ENCODE assay signal across 8 cellular contexts in genomic region chr11:121416909-121417567, GRCh38. TPM values are rescaled to one million over a fixed set of nuclear protein-coding genes. Genes with fewer than 3 reads are reported as not detected.
DNase-seq lines count a peak whose midpoint lies in the region; FAIRE-seq and TF ChIP-seq lines count a peak whose summit lies in the region.

No MANE protein-coding gene starts in this region.

- H3K27ac Mint-ChIP-seq in Calu3 (ENCODE audit: unreplicated experiment), result no peak overlapping the region
- H3K27ac Mint-ChIP-seq in activated T-cell treated with anti-CD3 and anti-CD28 coated beads, Interleukin-2, amount 50 U/mL, for 24 hours, result peak overlapping the region; percentile 76

- intact Hi-C loops in Calu3 (cut with micrococcal nuclease; ENCODE audit: unreplicated experiment), result no loop called here

- no peaks in the 10 kb centered on the region for H3K27me3 Mint-ChIP-seq in Calu3 (ENCODE audit: unreplicated experiment)
- no peaks in the 10 kb centered on the region for H3K27me3 Mint-ChIP-seq in activated T-cell treated with anti-CD3 and anti-CD28 coated beads, Interleukin-2, amount 50 U/mL, for 24 hours

- CTCF ChIA-PET in Calu3 (lab: Charles Lee), result interaction anchor here (0.6 kb wide), 1 partner anchor 628 kb away, joined by 3 read pairs; no protein-coding TSS in a partner anchor

- TF ChIP-seq CTCF in Calu3 (IDR thresholded peaks at IDR 0.05; ENCODE audit: unreplicated experiment) (no peak), fibroblast of villous mesenchyme (IDR thresholded peaks at IDR 0.05; ENCODE audit: insufficient read depth, low read depth, low read length) (no peak)

- no peak overlapping the region for H3K4me3 Mint-ChIP-seq in Calu3 (ENCODE audit: low read depth, unreplicated experiment)
- H3K4me3 Mint-ChIP-seq in activated T-cell treated with anti-CD3 and anti-CD28 coated beads, Interleukin-2, amount 50 U/mL, for 24 hours, result peak overlapping the region; percentile 1

- no peak for TF ChIP-seq POLR2A in H54 (IDR thresholded peaks at IDR 0.05; ENCODE audit: low read depth, low read length)

- no peak overlapping the region for H3K4me3 ChIP-seq in fibroblast of villous mesenchyme (ENCODE audit: low read depth, low read length)

- H3K36me3 Mint-ChIP-seq in Calu3 (ENCODE audit: insufficient read depth, unreplicated experiment), result no peaks in the 10 kb centered on the region
- no peaks in the 10 kb centered on the region for H3K36me3 Mint-ChIP-seq in activated T-cell treated with anti-CD3 and anti-CD28 coated beads, Interleukin-2, amount 50 U/mL, for 24 hours (ENCODE audit: low read depth)

- H3K4me1 Mint-ChIP-seq in Calu3 (ENCODE audit: low read depth, unreplicated experiment), result peaks cover 8% of the 10 kb centered on the region
- peaks cover 72% of the 10 kb centered on the region for H3K4me1 Mint-ChIP-seq in activated T-cell treated with anti-CD3 and anti-CD28 coated beads, Interleukin-2, amount 50 U/mL, for 24 hours (ENCODE audit: low read depth)

- peak; percentile 48 for FAIRE-seq in H54 (lab: Jason Lieb, UNC)

- no TSS peak for BruUV-seq in Calu3 (replicated peaks; lab: Mats Ljungman, UMichigan)

- no peaks in the 10 kb centered on the region for H3K9me3 Mint-ChIP-seq in Calu3 (ENCODE audit: low read depth, unreplicated experiment)
- H3K9me3 Mint-ChIP-seq in activated T-cell treated with anti-CD3 and anti-CD28 coated beads, Interleukin-2, amount 50 U/mL, for 24 hours, result no peaks in the 10 kb centered on the region

- peak; percentile 64 for DNase-seq in Calu3
- DNase-seq in H54 (ENCODE audit: insufficient read length, low spot score), result no peak
- DNase-seq in NCI-H2196 treated with DMSO at 0.1 percent for 48 hours (lab: John Stamatoyannopoulos, UW; ENCODE audit: unreplicated experiment), result peak; percentile 67
- DNase-seq in activated T-cell treated with anti-CD3 and anti-CD28 coated beads, Interleukin-2, amount 50 U/mL, for 24 hours, result peak; percentile 48
- DNase-seq in fibroblast of villous mesenchyme (ENCODE audit: low read depth), result peak; percentile 85
- DNase-seq in renal cortical epithelial cell (ENCODE audit: low read depth), result peak; percentile 98
- no peak for DNase-seq in NCI-H2171 (lab: John Stamatoyannopoulos, UW)
- DNase-seq in 8988T, result no peak

RNA-seq across cellular contexts. Expression of gene SORL1, which starts 35.1 kb away (rescaled TPM):
- 5.9 and 6.1 TPM in 2 replicates for total RNA-seq in Calu3 (2022)
- total RNA-seq in fibroblast of villous mesenchyme, result under 0.01 and 0.43 TPM in 2 replicates
- total RNA-seq in renal cortical epithelial cell, result 3.1 and 4.3 TPM in 2 replicates

Comparison
In these comparisons a context has a peak if more than half of its experiments do, and no peak if none do; other contexts are left out.
1. DNase-seq: peak in Calu3 (single experiment), NCI-H2196 treated with DMSO at 0.1 percent for 48 hours (single experiment), activated T-cell treated with anti-CD3 and anti-CD28 coated beads, Interleukin-2, amount 50 U/mL, for 24 hours (single experiment), fibroblast of villous mesenchyme (single experiment) and renal cortical epithelial cell (single experiment); none in H54 (single experiment), NCI-H2171 (single experiment) and 8988T (single experiment).